8 cellular contexts compared by ENCODE assay signal in genomic region chr15:90035095-90035834, GRCh38. TPM values are rescaled to one million over a fixed set of nuclear protein-coding genes. Genes with fewer than 3 reads are reported as not detected.
DNase-seq lines count a peak whose midpoint lies in the region; ATAC-seq, FAIRE-seq and TF ChIP-seq lines count a peak whose summit lies in the region.

No MANE protein-coding gene starts in this region.

- peaks cover 71% of the 10 kb centered on the region for H3K4me1 ChIP-seq in GM12878 (ENCODE audit: control insufficient read depth, insufficient read depth, low read length)
- peaks cover 0 to 69% (median 40%) of the 10 kb centered on the region in 4 donors for H3K4me1 ChIP-seq in tibial nerve

- CTCF ChIA-PET in CD4-positive, alpha-beta T cell (lab: Charles Lee), result no interaction called here
- CTCF ChIA-PET in GM12878 (lab: Yijun Ruan, JAX), result no interaction called here

- RAD21 ChIA-PET in GM12878 (lab: Charles Lee; ENCODE audit: unreplicated experiment), result interaction anchor here (1.1 to 2.0 kb wide), 4 partner anchors 11 to 32 kb away, joined by 3 to 6 read pairs (median 4); no protein-coding TSS in a partner anchor

- in situ Hi-C loops in GM12878 (cut with MboI), result no loop called here

- FAIRE-seq in GM12878 (lab: Jason Lieb, UNC), result no peak
- no peak for FAIRE-seq in GM19239 (lab: Jason Lieb, UNC)
- no peak for FAIRE-seq in D721Med (lab: Jason Lieb, UNC)

- H3K36me3 Mint-ChIP-seq in CD4-positive, alpha-beta T cell (ENCODE audit: low read depth), result no peaks in the 10 kb centered on the region

- no peak overlapping the region for H2AFZ ChIP-seq in GM12878 (ENCODE audit: control insufficient read depth, low read depth, low read length)

- H3K27ac ChIP-seq in CD4-positive, alpha-beta T cell (ENCODE audit: low read depth, low read length), result peak overlapping the region; percentile 59
- H3K27ac ChIP-seq in GM12878 (ENCODE audit: control insufficient read depth, insufficient read depth) (peak overlapping the region; percentile 55; the same call in 1 of the 2 replicates), tibial nerve (peak overlapping the region in 3 of 4 donors; percentile 65 to 80 (median 78))

- intact Hi-C loops in CD4-positive, alpha-beta T cell (cut with DNase I, micrococcal nuclease), result loop anchor here in 1 of 2 experiments (2.0 kb wide), 1 partner anchor 22 kb away; no protein-coding TSS in a partner anchor
- intact Hi-C loops in GM12878 (cut with micrococcal nuclease; ENCODE audit: unreplicated experiment), result loop anchor here (5.0 kb wide), 1 partner anchor 62 kb away; no protein-coding TSS in a partner anchor

- peak overlapping the region; percentile 82 for H3K27ac Mint-ChIP-seq in CD4-positive, alpha-beta T cell

- no peak for TF ChIP-seq CTCF in CD4-positive, alpha-beta T cell (IDR thresholded peaks at IDR 0.05)
- no peak for TF ChIP-seq CTCF in NB4 (IDR thresholded peaks at IDR 0.05; ENCODE audit: low read depth, low read length)
- no peak for TF ChIP-seq CTCF in GM12878 (IDR thresholded peaks at IDR 0.05 in 2 of 3, conservative IDR thresholded peaks at IDR 0.05 in 1 of 3; ENCODE audit: control insufficient read depth in 2 of 3, extremely low read depth in 1 of 3, insufficient read depth in 1 of 3, low read depth in 3 of 3, low read length in 3 of 3)
- TF ChIP-seq CTCF in tibial nerve (IDR thresholded peaks at IDR 0.05), result no peak
- no peak for TF ChIP-seq CTCF in D721Med (IDR thresholded peaks at IDR 0.05; ENCODE audit: insufficient read depth, missing control alignments)

- H3K36me3 ChIP-seq in GM12878 (ENCODE audit: control insufficient read depth in 2 of 2, insufficient read depth in 2 of 2, low read length in 1 of 2), result peaks cover 1 to 4% of the 10 kb centered on the region in 2 experiments
- no peaks in the 10 kb centered on the region for H3K36me3 ChIP-seq in tibial nerve

- no peak for TF ChIP-seq RAD21 in GM12878 (IDR thresholded peaks at IDR 0.05; ENCODE audit: insufficient read depth, low read depth, low read length)

- no peaks in the 10 kb centered on the region for H4K20me1 ChIP-seq in GM12878 (ENCODE audit: control insufficient read depth, insufficient read depth)

- H3K27me3 Mint-ChIP-seq in CD4-positive, alpha-beta T cell, result no peaks in the 10 kb centered on the region

- peak overlapping the region; percentile 20 for H3K4me3 Mint-ChIP-seq in CD4-positive, alpha-beta T cell

- H3K79me2 ChIP-seq in GM12878 (ENCODE audit: control insufficient read depth, insufficient read depth, low read length), result peaks cover 74% of the 10 kb centered on the region

- POLR2A ChIA-PET in CD4-positive, alpha-beta T cell (lab: Charles Lee), result interaction anchor here (0.7 to 2.2 kb wide), 7 partner anchors 21 to 118 kb away, joined by 3 to 12 read pairs (median 5); partner anchors contain the start of gene ZNF710
- POLR2A ChIA-PET in GM12878 (lab: Charles Lee), result interaction anchor here (1.1 to 7.5 kb wide), 3 partner anchors 24 to 137 kb away, joined by 3 to 56 read pairs (median 4); no protein-coding TSS in a partner anchor

- H3K9me3 ChIP-seq in CD4-positive, alpha-beta T cell (ENCODE audit: control insufficient read depth, low read length), result no peaks in the 10 kb centered on the region
- no peaks in the 10 kb centered on the region; the same call in 2 of the 3 replicates for H3K9me3 ChIP-seq in GM12878 (replicated peaks; ENCODE audit: control insufficient read depth, insufficient read depth, low read length)
- no peaks in the 10 kb centered on the region for H3K9me3 ChIP-seq in tibial nerve

- peaks cover 76% of the 10 kb centered on the region for H3K4me1 Mint-ChIP-seq in CD4-positive, alpha-beta T cell (ENCODE audit: low read depth)

- peak overlapping the region; percentile 59 for H3K4me3 ChIP-seq in NB4 (ENCODE audit: low read depth, low read length)
- no peak overlapping the region for H3K4me3 ChIP-seq in GM12878
- no peak overlapping the region for H3K4me3 ChIP-seq in tibial nerve

- H3K9ac ChIP-seq in GM12878 (ENCODE audit: control insufficient read depth, insufficient read depth, low read length), result no peak overlapping the region

- peak; percentile 78 for TF ChIP-seq POLR2A in NB4 (IDR thresholded peaks at IDR 0.05; ENCODE audit: extremely low read depth, insufficient read length)
- no peak for TF ChIP-seq POLR2A in GM12878 (IDR thresholded peaks at IDR 0.05; ENCODE audit: low read depth, low read length)
- TF ChIP-seq POLR2A in tibial nerve (IDR thresholded peaks at IDR 0.05), result no peak

- DNase-seq in CD4-positive, alpha-beta T cell, result no peak
- DNase-seq in NB4 (ENCODE audit: low read depth) (peak; percentile 99), GM12878 (ENCODE audit: low read depth, low spot score) (no peak), left lobe of liver (ENCODE audit: low spot score) (peak; percentile 55), tibial nerve (ENCODE audit: low spot score in 2 of 2) (peak in 1 of 2 donors; percentile 42), GM19239 (ENCODE audit: insufficient read length, low spot score) (no peak), D721Med (ENCODE audit: insufficient read length, low spot score) (no peak)
- DNase-seq in activated T-cell treated with anti-CD3 and anti-CD28 coated beads, Interleukin-2, amount 50 U/mL, for 48 hours, result no peak

- TF ChIP-seq EP300 in GM12878 (IDR thresholded peaks at IDR 0.05; ENCODE audit: borderline replicate concordance in 1 of 2, control insufficient read depth in 1 of 2, low read depth in 2 of 2, low read length in 2 of 2) (no peak), tibial nerve (IDR thresholded peaks at IDR 0.05) (peak in 1 of 2 donors; percentile 69)

- H3K27me3 ChIP-seq in CD4-positive, alpha-beta T cell (ENCODE audit: control insufficient read depth, insufficient read depth, low read length), result no peaks in the 10 kb centered on the region
- H3K27me3 ChIP-seq in GM12878 (replicated peaks in 1 of 2; ENCODE audit: control insufficient read depth in 2 of 2, insufficient read depth in 2 of 2, low read length in 1 of 2) (no peaks in the 10 kb centered on the region), tibial nerve (no peaks in the 10 kb centered on the region)

- no peak for ATAC-seq in CD4-positive, alpha-beta T cell (ENCODE audit: poor library complexity)
- no peak for ATAC-seq in GM12878
- ATAC-seq in left lobe of liver, result peak; percentile 33

- BruUV-seq in GM12878 (replicated peaks; lab: Mats Ljungman, UMichigan), result no TSS peak

- WGBS in GM12878 (ENCODE audit: insufficient coverage, insufficient replicate concordance, low lambda C conversion rate, missing lambda C conversion rate), result 89% methylated on average over 19 of the region's 19 CpGs
- WGBS in tibial nerve, 2 donors, result 85 to 86% methylated on average over 17 to 18 of the region's 19 CpGs

- SMC1A ChIA-PET in GM12878 (lab: Charles Lee; ENCODE audit: uncharacterized antibody, unreplicated experiment), result interaction anchor here (1.0 to 12.0 kb wide), 3 partner anchors 12 to 25 kb away, joined by 3 to 224 read pairs (median 3); partner anchors contain the start of gene ZNF710

- H3K4me2 ChIP-seq in GM12878 (ENCODE audit: control insufficient read depth, insufficient read depth), result no peak overlapping the region

- no peaks in the 10 kb centered on the region for H3K9me3 Mint-ChIP-seq in CD4-positive, alpha-beta T cell

TF ChIP-seq in GM12878, 131 proteins besides CTCF, POLR2A, EP300 and RAD21 (continues in another document):
- peak; percentile 65; the same call in 1 of the 2 replicates for TF ChIP-seq MLLT1 (IDR thresholded peaks at IDR 0.05)

RNA-seq across cellular contexts. Expression of gene ZNF710, which starts 34.1 kb away (rescaled TPM):
- 1 to 10 TPM; 6.5 to 7.7 TPM for total RNA-seq in CD4-positive, alpha-beta T cell
- 34.7 and 37.4 TPM in 2 replicates for total RNA-seq in GM12878 (2013; cell fraction: nucleolus; rRNA removed)
- 17.3 and 23.0 TPM in 2 replicates for total RNA-seq in GM12878 (2014; rRNA removed)
- total RNA-seq in GM12878 (2014; rRNA removed; fragmentation: Illumina TruSeq; extraction: Trizol), result 11.3 and 13.7 TPM in 2 replicates
- 31.5 and 43.5 TPM in 2 replicates for total RNA-seq in GM12878 (2021)
- 3.8 TPM for polyA plus RNA-seq in GM12878 (2011; ENCODE audit: low read depth)
- 4.0 and 6.6 TPM in 2 replicates for polyA plus RNA-seq in GM12878 (2011; rRNA removed)
- polyA plus RNA-seq in GM12878 (2011; cell fraction: cytosol; rRNA removed), result 9.5 and 10.0 TPM in 2 replicates
- polyA plus RNA-seq in GM12878 (2011; cell fraction: nucleus; rRNA removed), result 11.6 and 18.2 TPM in 2 replicates
- 7.9 and 10.4 TPM in 2 replicates for polyA plus RNA-seq in GM12878 (2012)
- polyA plus RNA-seq in GM12878 (2014; fragmentation: Illumina TruSeq; extraction: Trizol), result 3.6 and 13.1 TPM in 2 replicates
- 1 to 10 TPM; 1.4 to 4.5 TPM for polyA plus RNA-seq in GM12878 (2014; fragmentation: Nextera tagmentation; extraction: Ambion mirVana)
- polyA plus RNA-seq in GM12878 (2014; rRNA removed), result 13.5 and 16.7 TPM in 2 replicates
- 1 to 10 TPM; 4.1 to 5.1 TPM for polyA plus RNA-seq in GM12878 (2016; fragmentation: Nextera tagmentation; extraction: Ambion mirVana)
- 11.6 and 19.6 TPM in 2 replicates for polyA minus RNA-seq in GM12878 (2011; rRNA and poly(A)+ RNA removed)
- polyA minus RNA-seq in GM12878 (2011; cell fraction: cytosol; rRNA and poly(A)+ RNA removed), result 14.3 and 15.8 TPM in 2 replicates
- polyA minus RNA-seq in GM12878 (2011; cell fraction: nucleus; rRNA and poly(A)+ RNA removed), result 5.4 and 10.0 TPM in 2 replicates
- total RNA-seq in left lobe of liver, result 6.7 TPM
- 10 to 100 TPM in 3 of 4 donors, 1 to 10 TPM in 1; 9.0 to 15.6 (median 11.2) TPM for total RNA-seq in tibial nerve

Comparison
In these comparisons a context has a peak if more than half of its experiments do, and no peak if none do; other contexts are left out.
1. DNase-seq: peak in NB4 (single experiment) and left lobe of liver (single experiment); none in CD4-positive, alpha-beta T cell (0 of 10), GM12878 (single experiment), GM19239 (single experiment), activated T-cell treated with anti-CD3 and anti-CD28 coated beads, Interleukin-2, amount 50 U/mL, for 48 hours (0 of 2) and D721Med (single experiment).
2. Peak in every context shown above with its lines, with median percentiles within 50 percentile points of each other: H3K27ac ChIP-seq.